Comparison of ENCODE assay signal across 28 cellular contexts in the genomic region with DNA sequence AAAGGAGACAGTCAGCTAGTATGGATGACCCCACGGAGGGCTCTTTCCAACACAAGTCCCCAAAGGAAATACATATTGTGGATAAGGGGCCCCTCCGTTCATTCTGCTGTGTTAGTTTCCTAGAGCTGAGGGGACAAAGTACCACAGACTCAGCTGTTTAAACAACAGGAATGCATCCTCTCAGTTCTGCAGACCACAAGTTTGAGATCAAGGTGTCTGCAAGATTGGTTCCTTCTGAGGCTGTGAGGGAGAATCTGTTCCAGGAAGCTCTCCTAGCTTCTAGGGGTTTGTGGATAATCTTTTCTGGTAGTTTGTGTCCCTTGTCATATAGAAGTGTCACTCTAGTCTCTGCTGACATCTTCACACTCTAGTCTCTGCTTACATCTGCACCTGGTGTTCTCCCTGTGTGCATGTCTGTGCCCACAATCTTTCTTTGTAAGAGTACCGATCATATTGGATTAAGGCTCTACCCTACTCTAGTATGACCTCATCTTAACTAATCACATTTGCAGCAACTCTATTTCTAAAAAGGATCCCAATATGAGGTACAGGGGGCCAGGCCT.
"Had no signal": no experiment of that assay in that cellular context is flagged by ENCODE, and none has a peak within 500 bp of the region (broad histone marks: within the 10 kb centered on the region; RNA-seq: fewer than 3 reads in every experiment).

No MANE protein-coding gene starts in this region.

- H3K27ac Mint-ChIP-seq: activated CD4-positive, alpha-beta memory T cell treated with anti-CD3 and anti-CD28 coated beads, Interleukin-2, amount 10 ng/mL, durations not matched to agents 7 days and 5 days; activated CD4-positive, alpha-beta T cell treated with anti-CD3 and anti-CD28 coated beads, Interleukin-2, amount 10 ng/mL, durations not matched to agents 7 days and 5 days; activated naive CD8-positive, alpha-beta T cell; nephron progenitor cell; progenitor cell of endocrine pancreas; stimulated activated effector memory CD8-positive, alpha-beta T cell treated with anti-CD3 and anti-CD28 coated beads, Interleukin-12 subunit alpha, Interleukin-12 subunit beta, amount 100 ng/mL, for 72 hours; T-helper 2 cell treated with Interferon-gamma antibody and Interleukin-4, amounts not matched to agents 5 μg/mL and 100 μg/mL, for 36 hours had no signal

- H3K36me3 Mint-ChIP-seq: stimulated activated effector memory CD8-positive, alpha-beta T cell treated with anti-CD3 and anti-CD28 coated beads, Interleukin-12 subunit alpha, Interleukin-12 subunit beta, amount 100 ng/mL, for 72 hours had no signal

- FAIRE-seq: astrocyte, endothelial cell of umbilical vein, keratinocyte had no signal

- DNase-seq: activated CD4-positive, alpha-beta memory T cell treated with anti-CD3 and anti-CD28 coated beads, Interleukin-2, amount 10 ng/mL, durations not matched to agents 7 days and 5 days; activated CD4-positive, alpha-beta T cell treated with anti-CD3 and anti-CD28 coated beads, Interleukin-2, amount 10 ng/mL, durations not matched to agents 7 days and 5 days; activated CD4-positive, CD25-positive, alpha-beta regulatory T cell; activated effector memory CD4-positive, alpha-beta T cell treated with Interleukin-2 at 50 U/mL for 16 hours; activated naive CD4-positive, alpha-beta T cell treated with Interleukin-2 at 50 U/mL for 16 hours; amniotic stem cell; brain microvascular endothelial cell; cortex of kidney; effector memory CD8-positive, alpha-beta T cell; hippocampal formation; left colon; mammary epithelial cell; nephron progenitor cell; ovary; right lobe of liver; stimulated activated CD4-positive, alpha-beta T cell treated with anti-CD3 and anti-CD28 coated beads, Interleukin-4, amount 100 ng/mL, for 24 hours; T-helper 1 cell had no signal

- H3K27me3 ChIP-seq: brain microvascular endothelial cell, gastroesophageal sphincter, ovary, right lobe of liver, suprapubic skin, tibial nerve had no signal

- H3K9me3 Mint-ChIP-seq: effector memory CD8-positive, alpha-beta T cell had no signal

- H3K27ac ChIP-seq: brain microvascular endothelial cell, gastroesophageal sphincter, ovary, right lobe of liver, skin epidermis, suprapubic skin, tibial nerve had no signal

- H3K4me3 Mint-ChIP-seq: activated CD4-positive, alpha-beta memory T cell treated with anti-CD3 and anti-CD28 coated beads, Interleukin-2, amount 10 ng/mL, durations not matched to agents 7 days and 5 days; activated CD4-positive, alpha-beta T cell treated with anti-CD3 and anti-CD28 coated beads, Interleukin-2, amount 10 ng/mL, durations not matched to agents 7 days and 5 days; activated naive CD8-positive, alpha-beta T cell; effector memory CD8-positive, alpha-beta T cell; nephron progenitor cell; stimulated activated effector memory CD8-positive, alpha-beta T cell treated with anti-CD3 and anti-CD28 coated beads, Interleukin-12 subunit alpha, Interleukin-12 subunit beta, amount 100 ng/mL, for 72 hours; T-helper 2 cell treated with Interferon-gamma antibody and Interleukin-4, amounts not matched to agents 5 μg/mL and 100 μg/mL, for 36 hours had no signal

- H3K4me3 ChIP-seq: gastroesophageal sphincter, ovary, right lobe of liver, skin epidermis, suprapubic skin, tibial nerve had no signal

- ATAC-seq: effector memory CD8-positive, alpha-beta T cell; gastroesophageal sphincter; left colon; right lobe of liver; stimulated activated effector memory CD8-positive, alpha-beta T cell treated with anti-CD3 and anti-CD28 coated beads, Interleukin-12 subunit alpha, Interleukin-12 subunit beta, amount 100 ng/mL, for 72 hours had no signal

- H3K9me3 ChIP-seq: gastroesophageal sphincter, ovary, right lobe of liver, suprapubic skin had no signal

- H3K4me1 ChIP-seq: gastroesophageal sphincter, right lobe of liver, suprapubic skin, tibial nerve had no signal

- H3K36me3 ChIP-seq: brain microvascular endothelial cell, gastroesophageal sphincter, ovary, right lobe of liver, suprapubic skin, tibial nerve had no signal

- H3K27me3 Mint-ChIP-seq: activated CD4-positive, alpha-beta T cell treated with anti-CD3 and anti-CD28 coated beads, Interleukin-2, amount 10 ng/mL, durations not matched to agents 7 days and 5 days; activated naive CD8-positive, alpha-beta T cell; effector memory CD8-positive, alpha-beta T cell had no signal
